Comparison of ENCODE assay signal across 1 cellular context in the genomic region with DNA sequence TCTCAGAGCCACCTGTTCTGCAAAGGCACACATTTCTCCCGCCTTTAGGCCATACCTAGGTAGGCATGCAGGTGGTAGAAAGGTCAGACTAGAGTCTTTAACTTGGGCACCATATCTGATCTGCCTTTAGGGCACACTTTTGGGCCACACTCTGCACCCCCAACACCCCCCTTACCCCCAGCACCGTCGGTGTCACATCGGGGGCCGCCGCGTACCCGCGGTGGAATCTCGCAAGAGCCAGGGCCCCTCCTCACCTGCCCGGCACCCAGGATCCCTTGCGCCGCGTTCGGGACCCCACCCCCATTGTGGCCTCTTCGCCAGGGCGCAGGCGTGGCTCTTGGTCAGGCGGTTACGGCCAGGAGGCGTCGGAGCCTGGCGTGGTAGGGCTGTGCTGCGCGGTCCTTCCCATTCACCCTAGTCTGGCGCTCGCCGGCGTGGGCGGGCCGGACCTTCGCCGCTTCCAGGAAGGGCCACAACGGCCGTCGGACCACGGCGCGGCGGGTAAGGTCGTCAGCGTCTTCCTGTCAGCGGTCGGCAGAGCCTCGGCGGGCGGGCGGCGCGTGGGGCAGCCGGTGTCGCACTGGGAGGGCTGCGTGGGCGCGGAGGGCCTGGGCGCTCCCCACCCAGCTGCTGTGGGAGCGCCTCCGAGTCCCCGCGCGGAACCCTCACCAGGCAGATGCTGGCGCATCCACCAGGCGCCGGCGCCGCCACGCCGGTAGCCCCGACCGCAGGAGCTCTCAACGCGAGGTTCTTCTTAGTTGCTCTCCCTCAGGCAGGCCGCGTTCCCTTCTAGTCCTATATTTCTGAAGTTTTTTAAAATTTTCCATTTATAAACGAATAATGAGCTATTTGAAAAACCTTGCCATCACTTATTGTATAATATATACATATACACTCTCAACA.
TF ChIP-seq lines count a peak whose summit lies in the region.

A gene (plus strand): TSS at position 341 of the 903 bp plus-strand sequence. CDS start 23,028 bp downstream, outside the sequence.

TF ChIP-seq in HepG2, 621 proteins besides CTCF, POLR2A, EP300 and RAD21 (continued from another document and continues in another):
- TF ChIP-seq, protein P1, sequence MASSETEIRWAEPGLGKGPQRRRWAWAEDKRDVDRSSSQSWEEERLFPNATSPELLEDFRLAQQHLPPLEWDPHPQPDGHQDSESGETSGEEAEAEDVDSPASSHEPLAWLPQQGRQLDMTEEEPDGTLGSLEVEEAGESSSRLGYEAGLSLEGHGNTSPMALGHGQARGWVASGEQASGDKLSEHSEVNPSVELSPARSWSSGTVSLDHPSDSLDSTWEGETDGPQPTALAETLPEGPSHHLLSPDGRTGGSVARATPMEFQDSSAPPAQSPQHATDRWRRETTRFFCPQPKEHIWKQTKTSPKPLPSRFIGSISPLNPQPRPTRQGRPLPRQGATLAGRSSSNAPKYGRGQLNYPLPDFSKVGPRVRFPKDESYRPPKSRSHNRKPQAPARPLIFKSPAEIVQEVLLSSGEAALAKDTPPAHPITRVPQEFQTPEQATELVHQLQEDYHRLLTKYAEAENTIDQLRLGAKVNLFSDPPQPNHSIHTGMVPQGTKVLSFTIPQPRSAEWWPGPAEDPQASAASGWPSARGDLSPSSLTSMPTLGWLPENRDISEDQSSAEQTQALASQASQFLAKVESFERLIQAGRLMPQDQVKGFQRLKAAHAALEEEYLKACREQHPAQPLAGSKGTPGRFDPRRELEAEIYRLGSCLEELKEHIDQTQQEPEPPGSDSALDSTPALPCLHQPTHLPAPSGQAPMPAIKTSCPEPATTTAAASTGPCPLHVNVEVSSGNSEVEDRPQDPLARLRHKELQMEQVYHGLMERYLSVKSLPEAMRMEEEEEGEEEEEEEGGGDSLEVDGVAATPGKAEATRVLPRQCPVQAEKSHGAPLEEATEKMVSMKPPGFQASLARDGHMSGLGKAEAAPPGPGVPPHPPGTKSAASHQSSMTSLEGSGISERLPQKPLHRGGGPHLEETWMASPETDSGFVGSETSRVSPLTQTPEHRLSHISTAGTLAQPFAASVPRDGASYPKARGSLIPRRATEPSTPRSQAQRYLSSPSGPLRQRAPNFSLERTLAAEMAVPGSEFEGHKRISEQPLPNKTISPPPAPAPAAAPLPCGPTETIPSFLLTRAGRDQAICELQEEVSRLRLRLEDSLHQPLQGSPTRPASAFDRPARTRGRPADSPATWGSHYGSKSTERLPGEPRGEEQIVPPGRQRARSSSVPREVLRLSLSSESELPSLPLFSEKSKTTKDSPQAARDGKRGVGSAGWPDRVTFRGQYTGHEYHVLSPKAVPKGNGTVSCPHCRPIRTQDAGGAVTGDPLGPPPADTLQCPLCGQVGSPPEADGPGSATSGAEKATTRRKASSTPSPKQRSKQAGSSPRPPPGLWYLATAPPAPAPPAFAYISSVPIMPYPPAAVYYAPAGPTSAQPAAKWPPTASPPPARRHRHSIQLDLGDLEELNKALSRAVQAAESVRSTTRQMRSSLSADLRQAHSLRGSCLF (CRISPR knock-in tag; IDR thresholded peaks at IDR 0.05; ENCODE audit: borderline replicate concordance), result no peak
- TF ChIP-seq KAT7 (CRISPR knock-in tag; IDR thresholded peaks at IDR 0.05; ENCODE audit: borderline replicate concordance), result peak; percentile 83; the same call in 1 of the 2 replicates
- TF ChIP-seq KDM5B (CRISPR knock-in tag; IDR thresholded peaks at IDR 0.05; ENCODE audit: borderline replicate concordance), result peak; percentile 94
- TF ChIP-seq ZNF451 (CRISPR knock-in tag; IDR thresholded peaks at IDR 0.05), result peak; percentile 95
- peak; percentile 78; the same call in 1 of the 2 replicates for TF ChIP-seq ZNF674 (CRISPR knock-in tag; IDR thresholded peaks at IDR 0.05; ENCODE audit: low read depth)
- TF ChIP-seq ZC3H13 (CRISPR knock-in tag; IDR thresholded peaks at IDR 0.05), result peak; percentile 73; the same call in 1 of the 2 replicates
- TF ChIP-seq TGIF2 (CRISPR knock-in tag; IDR thresholded peaks at IDR 0.05), result 0 out of 2 replicates have a peak, but pooled peaks have one; percentile 40
- TF ChIP-seq, protein P2, sequence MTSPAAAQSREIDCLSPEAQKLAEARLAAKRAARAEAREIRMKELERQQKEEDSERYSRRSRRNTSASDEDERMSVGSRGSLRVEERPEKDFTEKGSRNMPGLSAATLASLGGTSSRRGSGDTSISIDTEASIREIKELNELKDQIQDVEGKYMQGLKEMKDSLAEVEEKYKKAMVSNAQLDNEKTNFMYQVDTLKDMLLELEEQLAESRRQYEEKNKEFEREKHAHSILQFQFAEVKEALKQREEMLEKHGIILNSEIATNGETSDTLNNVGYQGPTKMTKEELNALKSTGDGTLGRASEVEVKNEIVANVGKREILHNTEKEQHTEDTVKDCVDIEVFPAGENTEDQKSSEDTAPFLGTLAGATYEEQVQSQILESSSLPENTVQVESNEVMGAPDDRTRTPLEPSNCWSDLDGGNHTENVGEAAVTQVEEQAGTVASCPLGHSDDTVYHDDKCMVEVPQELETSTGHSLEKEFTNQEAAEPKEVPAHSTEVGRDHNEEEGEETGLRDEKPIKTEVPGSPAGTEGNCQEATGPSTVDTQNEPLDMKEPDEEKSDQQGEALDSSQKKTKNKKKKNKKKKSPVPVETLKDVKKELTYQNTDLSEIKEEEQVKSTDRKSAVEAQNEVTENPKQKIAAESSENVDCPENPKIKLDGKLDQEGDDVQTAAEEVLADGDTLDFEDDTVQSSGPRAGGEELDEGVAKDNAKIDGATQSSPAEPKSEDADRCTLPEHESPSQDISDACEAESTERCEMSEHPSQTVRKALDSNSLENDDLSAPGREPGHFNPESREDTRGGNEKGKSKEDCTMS (CRISPR knock-in tag; conservative IDR thresholded peaks at IDR 0.05), result no peak
- TF ChIP-seq, protein P3, sequence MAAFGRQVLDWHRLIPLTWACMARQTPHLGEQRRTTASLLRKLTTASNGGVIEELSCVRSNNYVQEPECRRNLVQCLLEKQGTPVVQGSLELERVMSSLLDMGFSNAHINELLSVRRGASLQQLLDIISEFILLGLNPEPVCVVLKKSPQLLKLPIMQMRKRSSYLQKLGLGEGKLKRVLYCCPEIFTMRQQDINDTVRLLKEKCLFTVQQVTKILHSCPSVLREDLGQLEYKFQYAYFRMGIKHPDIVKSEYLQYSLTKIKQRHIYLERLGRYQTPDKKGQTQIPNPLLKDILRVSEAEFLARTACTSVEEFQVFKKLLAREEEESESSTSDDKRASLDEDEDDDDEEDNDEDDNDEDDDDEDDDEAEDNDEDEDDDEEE (CRISPR knock-in tag; IDR thresholded peaks at IDR 0.05), result 0 out of 2 replicates have a peak, but pooled peaks have one; percentile 73
- TF ChIP-seq ZNF772 (CRISPR knock-in tag; IDR thresholded peaks at IDR 0.05), result peak; percentile 97
- TF ChIP-seq RNF2 (conservative IDR thresholded peaks at IDR 0.05; ENCODE audit: low read depth), result 0 out of 2 replicates have a peak, but pooled peaks have one; percentile 72
- TF ChIP-seq, protein P4, sequence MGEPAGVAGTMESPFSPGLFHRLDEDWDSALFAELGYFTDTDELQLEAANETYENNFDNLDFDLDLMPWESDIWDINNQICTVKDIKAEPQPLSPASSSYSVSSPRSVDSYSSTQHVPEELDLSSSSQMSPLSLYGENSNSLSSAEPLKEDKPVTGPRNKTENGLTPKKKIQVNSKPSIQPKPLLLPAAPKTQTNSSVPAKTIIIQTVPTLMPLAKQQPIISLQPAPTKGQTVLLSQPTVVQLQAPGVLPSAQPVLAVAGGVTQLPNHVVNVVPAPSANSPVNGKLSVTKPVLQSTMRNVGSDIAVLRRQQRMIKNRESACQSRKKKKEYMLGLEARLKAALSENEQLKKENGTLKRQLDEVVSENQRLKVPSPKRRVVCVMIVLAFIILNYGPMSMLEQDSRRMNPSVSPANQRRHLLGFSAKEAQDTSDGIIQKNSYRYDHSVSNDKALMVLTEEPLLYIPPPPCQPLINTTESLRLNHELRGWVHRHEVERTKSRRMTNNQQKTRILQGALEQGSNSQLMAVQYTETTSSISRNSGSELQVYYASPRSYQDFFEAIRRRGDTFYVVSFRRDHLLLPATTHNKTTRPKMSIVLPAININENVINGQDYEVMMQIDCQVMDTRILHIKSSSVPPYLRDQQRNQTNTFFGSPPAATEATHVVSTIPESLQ (CRISPR knock-in tag; conservative IDR thresholded peaks at IDR 0.05), result no peak
- peak; percentile 89; the same call in 1 of the 2 replicates for TF ChIP-seq ZIK1 (CRISPR knock-in tag; IDR thresholded peaks at IDR 0.05; ENCODE audit: borderline replicate concordance, low read depth)
- peak; percentile 38; the same call in 1 of the 2 replicates for TF ChIP-seq SMAD1 (CRISPR knock-in tag; IDR thresholded peaks at IDR 0.05; ENCODE audit: borderline replicate concordance, low read depth)
- TF ChIP-seq ZSCAN31 (CRISPR knock-in tag; IDR thresholded peaks at IDR 0.05; ENCODE audit: low read depth), result peak; percentile 95
- TF ChIP-seq, protein P5, sequence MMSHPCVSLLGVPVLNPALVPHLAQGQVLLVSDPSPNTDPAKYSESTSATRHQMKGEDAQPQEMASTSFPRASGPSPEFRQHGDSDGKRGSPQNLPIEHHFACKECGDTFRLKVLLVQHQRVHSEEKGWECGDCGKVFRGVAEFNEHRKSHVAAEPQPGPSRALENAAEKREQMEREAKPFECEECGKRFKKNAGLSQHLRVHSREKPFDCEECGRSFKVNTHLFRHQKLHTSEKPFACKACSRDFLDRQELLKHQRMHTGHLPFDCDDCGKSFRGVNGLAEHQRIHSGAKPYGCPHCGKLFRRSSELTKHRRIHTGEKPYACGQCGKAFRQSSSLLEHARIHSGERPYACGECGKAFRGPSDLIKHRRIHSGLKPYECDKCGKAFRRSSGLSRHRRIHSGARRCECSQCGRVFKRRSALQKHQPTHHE (CRISPR knock-in tag; IDR thresholded peaks at IDR 0.05; ENCODE audit: borderline replicate concordance), result peak; percentile 80; the same call in 1 of the 2 replicates
- TF ChIP-seq FOXK2 (IDR thresholded peaks at IDR 0.05), result no peak
- TF ChIP-seq LCORL (IDR thresholded peaks at IDR 0.05), result no peak
- peak; percentile 69 for TF ChIP-seq LCORL (CRISPR knock-in tag; IDR thresholded peaks at IDR 0.05)
- TF ChIP-seq, protein P6, sequence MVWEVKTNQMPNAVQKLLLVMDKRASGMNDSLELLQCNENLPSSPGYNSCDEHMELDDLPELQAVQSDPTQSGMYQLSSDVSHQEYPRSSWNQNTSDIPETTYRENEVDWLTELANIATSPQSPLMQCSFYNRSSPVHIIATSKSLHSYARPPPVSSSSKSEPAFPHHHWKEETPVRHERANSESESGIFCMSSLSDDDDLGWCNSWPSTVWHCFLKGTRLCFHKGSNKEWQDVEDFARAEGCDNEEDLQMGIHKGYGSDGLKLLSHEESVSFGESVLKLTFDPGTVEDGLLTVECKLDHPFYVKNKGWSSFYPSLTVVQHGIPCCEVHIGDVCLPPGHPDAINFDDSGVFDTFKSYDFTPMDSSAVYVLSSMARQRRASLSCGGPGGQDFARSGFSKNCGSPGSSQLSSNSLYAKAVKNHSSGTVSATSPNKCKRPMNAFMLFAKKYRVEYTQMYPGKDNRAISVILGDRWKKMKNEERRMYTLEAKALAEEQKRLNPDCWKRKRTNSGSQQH (CRISPR knock-in tag; IDR thresholded peaks at IDR 0.05; ENCODE audit: low read depth), result 0 out of 2 replicates have a peak, but pooled peaks have one; percentile 41
- TF ChIP-seq, protein P7, sequence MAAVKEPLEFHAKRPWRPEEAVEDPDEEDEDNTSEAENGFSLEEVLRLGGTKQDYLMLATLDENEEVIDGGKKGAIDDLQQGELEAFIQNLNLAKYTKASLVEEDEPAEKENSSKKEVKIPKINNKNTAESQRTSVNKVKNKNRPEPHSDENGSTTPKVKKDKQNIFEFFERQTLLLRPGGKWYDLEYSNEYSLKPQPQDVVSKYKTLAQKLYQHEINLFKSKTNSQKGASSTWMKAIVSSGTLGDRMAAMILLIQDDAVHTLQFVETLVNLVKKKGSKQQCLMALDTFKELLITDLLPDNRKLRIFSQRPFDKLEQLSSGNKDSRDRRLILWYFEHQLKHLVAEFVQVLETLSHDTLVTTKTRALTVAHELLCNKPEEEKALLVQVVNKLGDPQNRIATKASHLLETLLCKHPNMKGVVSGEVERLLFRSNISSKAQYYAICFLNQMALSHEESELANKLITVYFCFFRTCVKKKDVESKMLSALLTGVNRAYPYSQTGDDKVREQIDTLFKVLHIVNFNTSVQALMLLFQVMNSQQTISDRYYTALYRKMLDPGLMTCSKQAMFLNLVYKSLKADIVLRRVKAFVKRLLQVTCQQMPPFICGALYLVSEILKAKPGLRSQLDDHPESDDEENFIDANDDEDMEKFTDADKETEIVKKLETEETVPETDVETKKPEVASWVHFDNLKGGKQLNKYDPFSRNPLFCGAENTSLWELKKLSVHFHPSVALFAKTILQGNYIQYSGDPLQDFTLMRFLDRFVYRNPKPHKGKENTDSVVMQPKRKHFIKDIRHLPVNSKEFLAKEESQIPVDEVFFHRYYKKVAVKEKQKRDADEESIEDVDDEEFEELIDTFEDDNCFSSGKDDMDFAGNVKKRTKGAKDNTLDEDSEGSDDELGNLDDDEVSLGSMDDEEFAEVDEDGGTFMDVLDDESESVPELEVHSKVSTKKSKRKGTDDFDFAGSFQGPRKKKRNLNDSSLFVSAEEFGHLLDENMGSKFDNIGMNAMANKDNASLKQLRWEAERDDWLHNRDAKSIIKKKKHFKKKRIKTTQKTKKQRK (IDR thresholded peaks at IDR 0.05; ENCODE audit: low read length), result no peak
- TF ChIP-seq, protein P8, sequence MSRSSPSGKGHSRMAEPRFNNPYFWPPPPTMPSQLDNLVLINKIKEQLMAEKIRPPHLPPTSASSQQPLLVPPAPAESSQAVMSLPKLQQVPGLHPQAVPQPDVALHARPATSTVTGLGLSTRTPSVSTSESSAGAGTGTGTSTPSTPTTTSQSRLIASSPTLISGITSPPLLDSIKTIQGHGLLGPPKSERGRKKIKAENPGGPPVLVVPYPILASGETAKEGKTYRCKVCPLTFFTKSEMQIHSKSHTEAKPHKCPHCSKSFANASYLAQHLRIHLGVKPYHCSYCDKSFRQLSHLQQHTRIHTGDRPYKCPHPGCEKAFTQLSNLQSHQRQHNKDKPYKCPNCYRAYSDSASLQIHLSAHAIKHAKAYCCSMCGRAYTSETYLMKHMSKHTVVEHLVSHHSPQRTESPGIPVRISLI (CRISPR knock-in tag; IDR thresholded peaks at IDR 0.05; ENCODE audit: borderline replicate concordance), result peak; percentile 31; the same call in 1 of the 2 replicates
- TF ChIP-seq, protein P9, sequence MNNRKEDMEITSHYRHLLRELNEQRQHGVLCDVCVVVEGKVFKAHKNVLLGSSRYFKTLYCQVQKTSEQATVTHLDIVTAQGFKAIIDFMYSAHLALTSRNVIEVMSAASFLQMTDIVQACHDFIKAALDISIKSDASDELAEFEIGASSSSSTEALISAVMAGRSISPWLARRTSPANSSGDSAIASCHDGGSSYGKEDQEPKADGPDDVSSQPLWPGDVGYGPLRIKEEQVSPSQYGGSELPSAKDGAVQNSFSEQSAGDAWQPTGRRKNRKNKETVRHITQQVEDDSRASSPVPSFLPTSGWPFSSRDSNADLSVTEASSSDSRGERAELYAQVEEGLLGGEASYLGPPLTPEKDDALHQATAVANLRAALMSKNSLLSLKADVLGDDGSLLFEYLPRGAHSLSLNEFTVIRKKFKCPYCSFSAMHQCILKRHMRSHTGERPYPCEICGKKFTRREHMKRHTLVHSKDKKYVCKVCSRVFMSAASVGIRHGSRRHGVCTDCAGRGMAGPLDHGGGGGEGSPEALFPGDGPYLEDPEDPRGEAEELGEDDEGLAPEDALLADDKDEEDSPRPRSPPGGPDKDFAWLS (CRISPR knock-in tag; IDR thresholded peaks at IDR 0.05; ENCODE audit: borderline replicate concordance), result no peak
- no peak for TF ChIP-seq PLRG1 (conservative IDR thresholded peaks at IDR 0.05)
